Comparison of ENCODE assay signal across 10 cellular contexts in the genomic region with DNA sequence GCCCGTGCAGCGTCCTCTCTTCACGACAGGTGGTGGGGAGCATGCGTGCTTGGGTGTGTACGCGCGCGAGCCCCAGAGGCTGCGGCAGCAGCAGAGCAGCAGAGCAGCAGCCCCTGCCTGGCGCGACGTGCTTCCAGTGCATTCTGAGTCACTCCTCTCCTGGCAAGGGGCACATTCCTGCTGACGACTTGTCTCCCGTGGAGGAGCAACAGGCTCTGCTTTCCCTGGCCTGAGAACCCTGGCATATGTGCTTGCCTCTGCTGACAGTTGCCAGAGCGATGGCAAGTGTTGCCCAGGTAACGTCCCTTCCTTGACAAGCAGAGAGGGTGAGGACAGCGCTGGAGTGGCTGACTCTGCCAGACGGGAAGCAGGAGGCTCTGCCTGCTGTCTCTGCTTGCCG.
DNase-seq lines count a peak whose midpoint lies in the region; FAIRE-seq and TF ChIP-seq lines count a peak whose summit lies in the region.
"Had no signal": no experiment of that assay in that cellular context is flagged by ENCODE, and none has a peak within 500 bp of the region (broad histone marks: within the 10 kb centered on the region; RNA-seq: fewer than 3 reads in every experiment).

No MANE protein-coding gene starts in this region.

- dilution Hi-C loops in keratinocyte (cut with MboI; ENCODE audit: extremely low pct_ligation_motif_present, low sequenced_read_pairs), result no loop called here

- peaks cover 30% of the 10 kb centered on the region for H3K4me1 ChIP-seq in keratinocyte (ENCODE audit: control insufficient read depth, extremely low read depth, insufficient read depth, low read length)
- H3K4me1 ChIP-seq in vagina, result peaks cover 39% of the 10 kb centered on the region

- H3K79me2 ChIP-seq in keratinocyte (ENCODE audit: control insufficient read depth, insufficient read depth, low read length), result peaks cover 53% of the 10 kb centered on the region

- no peak for TF ChIP-seq CTCF in keratinocyte (optimal IDR thresholded peaks at IDR 0.05 in 1 of 3, IDR thresholded peaks at IDR 0.05 in 1 of 3, conservative IDR thresholded peaks at IDR 0.05 in 1 of 3; ENCODE audit: extremely low read depth in 1 of 3, insufficient read depth in 2 of 3, low read length in 3 of 3)
- TF ChIP-seq CTCF in vagina (IDR thresholded peaks at IDR 0.05), result no peak

- H3K4me3 ChIP-seq in keratinocyte (ENCODE audit: control insufficient read depth in 2 of 3, extremely low read depth in 1 of 3, insufficient read depth in 2 of 3, low read depth in 1 of 3, low read length in 3 of 3) (no peak overlapping the region), vagina (no peak overlapping the region)

- no peak for TF ChIP-seq POLR2A in vagina (IDR thresholded peaks at IDR 0.05)

- FAIRE-seq in keratinocyte (lab: Jason Lieb, UNC), result peak; percentile 74

- H3K36me3 ChIP-seq in keratinocyte (ENCODE audit: control insufficient read depth in 2 of 2, extremely low read depth in 1 of 2, insufficient read depth in 2 of 2, low read length in 2 of 2), result peaks cover 13 to 14% of the 10 kb centered on the region in 2 experiments
- no peaks in the 10 kb centered on the region for H3K36me3 ChIP-seq in vagina

- H3K9me3 ChIP-seq in keratinocyte (ENCODE audit: control insufficient read depth, low read depth, low read length) (no peaks in the 10 kb centered on the region), vagina (no peaks in the 10 kb centered on the region)

- peak overlapping the region; percentile 33 for H3K4me2 ChIP-seq in keratinocyte (ENCODE audit: control insufficient read depth, extremely low read depth, insufficient read depth, low read depth, low read length)

- peak overlapping the region; percentile 52 for H3K27ac ChIP-seq in keratinocyte (ENCODE audit: control insufficient read depth, insufficient read depth, low read length)
- peak overlapping the region; percentile 47 for H3K27ac ChIP-seq in vagina
- H3K27ac ChIP-seq: 22Rv1 had no signal

- peaks cover 13% of the 10 kb centered on the region for H3K9me1 ChIP-seq in keratinocyte (ENCODE audit: control insufficient read depth, extremely low read depth, insufficient read depth, low read length)

- no peak overlapping the region for H2AFZ ChIP-seq in keratinocyte (ENCODE audit: control insufficient read depth, low read length)

- H4K20me1 ChIP-seq in keratinocyte (ENCODE audit: control insufficient read depth, extremely low read depth, insufficient read depth, low read length), result peaks cover 16% of the 10 kb centered on the region

- no peaks in the 10 kb centered on the region for H3K27me3 ChIP-seq in keratinocyte (ENCODE audit: control insufficient read depth, extremely low read depth, insufficient read depth, low read length)
- no peaks in the 10 kb centered on the region for H3K27me3 ChIP-seq in vagina

- H3K9ac ChIP-seq in keratinocyte (ENCODE audit: control insufficient read depth, extremely low read depth, insufficient read depth, low read length), result peak overlapping the region; percentile 14

- intact Hi-C loops in vagina (cut with DNase I), result no loop called here

- DNase-seq in NCI-H1436 (lab: John Stamatoyannopoulos, UW) (peak; percentile 60), NCI-H1436 treated with DMSO at 0.1 percent for 48 hours (lab: John Stamatoyannopoulos, UW) (no peak), astrocyte of the hippocampus (ENCODE audit: low read depth, low spot score) (peak; percentile 97), keratinocyte (ENCODE audit: low read depth, low spot score) (peak; percentile 87), vagina (ENCODE audit: extremely low spot score in 2 of 2) (no peak), NCI-H774 (lab: John Stamatoyannopoulos, UW) (no peak), COLO829 (ENCODE audit: low spot score) (no peak), GM19240 (ENCODE audit: insufficient read length, low spot score) (no peak)
- DNase-seq: effector CD8-positive, alpha-beta T cell had no signal

Comparison
In these comparisons a context has a peak if more than half of its experiments do, and no peak if none do; other contexts are left out.
1. DNase-seq: peak in NCI-H1436 (single experiment), astrocyte of the hippocampus (single experiment) and keratinocyte (single experiment); none in NCI-H1436 treated with DMSO at 0.1 percent for 48 hours (single experiment), vagina (0 of 2), NCI-H774 (single experiment), COLO829 (single experiment) and GM19240 (single experiment).